Comparison of ENCODE assay signal across 1 cellular context in the genomic region with DNA sequence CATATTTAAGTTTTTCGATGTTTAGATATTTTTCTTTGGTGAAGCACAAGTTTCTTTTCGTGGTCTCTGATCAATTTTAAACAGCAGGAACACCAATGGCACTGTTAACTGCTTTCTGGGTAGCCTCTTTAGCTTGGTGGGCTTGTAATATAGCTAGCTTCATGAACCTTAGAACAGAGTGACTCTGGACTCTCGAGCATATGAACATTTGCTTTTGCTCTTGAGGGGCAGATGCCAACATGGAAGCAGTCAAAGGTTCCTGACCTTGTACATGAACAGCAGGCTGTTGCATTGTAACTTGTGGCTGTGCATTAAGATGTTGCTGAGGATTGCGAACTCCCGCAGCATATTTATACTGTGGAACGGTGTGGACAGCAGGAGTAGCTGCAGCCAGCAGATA.
TF ChIP-seq lines count a peak whose summit lies in the region.

No MANE protein-coding gene starts in this region.

TF ChIP-seq in HepG2, 621 proteins besides CTCF, POLR2A, EP300 and RAD21:
- peak; percentile 39 for TF ChIP-seq HNF4A (CRISPR knock-in tag; IDR thresholded peaks at IDR 0.05)
